16 cellular contexts compared by ENCODE assay signal in genomic region chr2:1584691-1585485, GRCh38.
DNase-seq lines count a peak whose midpoint lies in the region; FAIRE-seq and TF ChIP-seq lines count a peak whose summit lies in the region.
"Had no signal": no experiment of that assay in that cellular context is flagged by ENCODE, and none has a peak within 500 bp of the region (broad histone marks: within the 10 kb centered on the region; RNA-seq: fewer than 3 reads in every experiment).

No MANE protein-coding gene starts in this region.

- H3K4me3 ChIP-seq in cardiac muscle cell (no peak overlapping the region), right atrium auricular region (no peak overlapping the region), fibroblast of mammary gland (ENCODE audit: control insufficient read depth, low read depth, low read length) (no peak overlapping the region), spleen (no peak overlapping the region)
- H3K4me3 ChIP-seq: body of pancreas had no signal

- FAIRE-seq in RCC 7860 (lab: Jason Lieb, UNC): no peak
- FAIRE-seq: GM19239, TTC549 had no signal

- H3K4me1 ChIP-seq in cardiac muscle cell (ENCODE audit: low read depth): peaks cover 4% of the 10 kb centered on the region
- H3K4me1 ChIP-seq in right atrium auricular region: no peaks in the 10 kb centered on the region
- H3K4me1 ChIP-seq in spleen: peaks cover 0 to 9% (median 0%) of the 10 kb centered on the region in 6 donors
- H3K4me1 ChIP-seq: body of pancreas had no signal

- H3K9me3 ChIP-seq in cardiac muscle cell (ENCODE audit: low read depth) (no peaks in the 10 kb centered on the region), right atrium auricular region (no peaks in the 10 kb centered on the region), spleen (no peaks in the 10 kb centered on the region)
- H3K9me3 ChIP-seq: body of pancreas had no signal

- WGBS in spleen, 5 donors: 87 to 90% (median 88%) methylated on average over 18 of the region's 18 CpGs

- H3K36me3 ChIP-seq in cardiac muscle cell (no peaks in the 10 kb centered on the region), right atrium auricular region (no peaks in the 10 kb centered on the region), spleen (no peaks in the 10 kb centered on the region)

- H3K27me3 ChIP-seq in cardiac muscle cell: no peaks in the 10 kb centered on the region
- no peaks in the 10 kb centered on the region for H3K27me3 ChIP-seq in right atrium auricular region
- peaks cover 0 to 44% (median 5%) of the 10 kb centered on the region in 7 donors for H3K27me3 ChIP-seq in spleen (replicated peaks in 1 of 7)
- H3K27me3 ChIP-seq: body of pancreas had no signal

- DNase-seq in cardiac muscle cell (ENCODE audit: low read depth in 1 of 2, low spot score in 1 of 2) (no peak), right atrium auricular region (ENCODE audit: low spot score) (no peak), RCC 7860 (ENCODE audit: low spot score) (peak; percentile 24), fibroblast of mammary gland (ENCODE audit: low read depth) (peak; percentile 25), spleen (peak; percentile 54), AG20443 (ENCODE audit: low spot score) (no peak), NCI-H187 (lab: John Stamatoyannopoulos, UW) (no peak), hypothalamus (lab: John Stamatoyannopoulos, UW) (no peak)
- DNase-seq: body of pancreas; effector CD8-positive, alpha-beta T cell; Kasumi-1; NCI-H1930; stimulated activated CD4-positive, alpha-beta T cell treated with anti-CD3 and anti-CD28 coated beads, Interleukin-4, amount 100 ng/mL, for 4 hours; trophoblast cell had no signal

- TF ChIP-seq POLR2A in spleen (IDR thresholded peaks at IDR 0.05): no peak

- TF ChIP-seq CTCF in cardiac muscle cell (IDR thresholded peaks at IDR 0.05; ENCODE audit: low read depth, low read length) (peak; percentile 17), right atrium auricular region (IDR thresholded peaks at IDR 0.05) (no peak), fibroblast of mammary gland (conservative IDR thresholded peaks at IDR 0.05; ENCODE audit: control insufficient read depth, insufficient read depth, low read depth, low read length) (peak; percentile 21), spleen (IDR thresholded peaks at IDR 0.05 in 8 of 11, conservative IDR thresholded peaks at IDR 0.05 in 3 of 11) (no peak)

- H3K27ac ChIP-seq in cardiac muscle cell (no peak overlapping the region), right atrium auricular region (no peak overlapping the region), spleen (no peak overlapping the region)
- H3K27ac ChIP-seq: body of pancreas had no signal

- intact Hi-C loops in spleen (cut with DNase I; ENCODE audit: low total_unique reads): no loop called here

Comparison
In these comparisons a context has a peak if more than half of its experiments do, and no peak if none do; other contexts are left out.
1. CTCF ChIP-seq: peak in cardiac muscle cell (single experiment) and fibroblast of mammary gland (single experiment); none in right atrium auricular region (0 of 2) and spleen (0 of 11).
2. DNase-seq: peak in RCC 7860 (single experiment), fibroblast of mammary gland (single experiment) and spleen (single experiment); none in cardiac muscle cell (0 of 2), right atrium auricular region (single experiment), AG20443 (single experiment), NCI-H187 (0 of 2) and hypothalamus (0 of 51).